ENCODE assay signal across 1 cellular context in the genomic region with DNA sequence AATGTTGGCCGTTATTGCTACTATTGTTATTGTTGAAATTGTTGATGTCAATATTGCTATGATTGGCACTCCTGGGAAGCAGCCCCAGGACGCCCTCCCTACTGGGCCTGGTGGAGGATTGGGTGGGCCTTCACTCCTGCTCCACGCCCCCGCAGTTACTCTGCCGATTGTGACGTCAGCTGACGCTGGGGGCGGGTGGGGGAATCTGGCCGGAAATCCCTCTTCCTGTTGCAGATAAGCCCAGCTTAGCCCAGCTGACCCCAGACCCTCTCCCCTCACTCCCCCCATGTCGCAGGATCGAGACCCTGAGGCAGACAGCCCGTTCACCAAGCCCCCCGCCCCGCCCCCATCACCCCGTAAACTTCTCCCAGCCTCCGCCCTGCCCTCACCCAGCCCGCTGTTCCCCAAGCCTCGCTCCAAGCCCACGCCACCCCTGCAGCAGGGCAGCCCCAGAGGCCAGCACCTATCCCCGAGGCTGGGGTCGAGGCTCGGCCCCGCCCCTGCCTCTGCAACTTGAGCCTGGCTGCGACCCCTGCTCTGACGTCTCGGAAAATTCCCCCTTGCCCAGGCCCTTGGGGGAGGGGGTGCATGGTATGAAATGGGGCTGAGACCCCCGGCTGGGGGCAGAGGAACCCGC.
TF ChIP-seq lines count a peak whose summit lies in the region.

A gene with protein sequence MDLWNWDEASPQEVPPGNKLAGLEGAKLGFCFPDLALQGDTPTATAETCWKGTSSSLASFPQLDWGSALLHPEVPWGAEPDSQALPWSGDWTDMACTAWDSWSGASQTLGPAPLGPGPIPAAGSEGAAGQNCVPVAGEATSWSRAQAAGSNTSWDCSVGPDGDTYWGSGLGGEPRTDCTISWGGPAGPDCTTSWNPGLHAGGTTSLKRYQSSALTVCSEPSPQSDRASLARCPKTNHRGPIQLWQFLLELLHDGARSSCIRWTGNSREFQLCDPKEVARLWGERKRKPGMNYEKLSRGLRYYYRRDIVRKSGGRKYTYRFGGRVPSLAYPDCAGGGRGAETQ (plus strand): TSS at position 231 of the 637 bp plus-strand sequence. CDS start 716 bp downstream, outside the sequence.

TF ChIP-seq in K562, 482 proteins besides CTCF, POLR2A, EP300 and RAD21 (continued from another document and continues in another):
- no peak for TF ChIP-seq ZNF407 (IDR thresholded peaks at IDR 0.05; ENCODE audit: low read depth)
- TF ChIP-seq, protein P1, sequence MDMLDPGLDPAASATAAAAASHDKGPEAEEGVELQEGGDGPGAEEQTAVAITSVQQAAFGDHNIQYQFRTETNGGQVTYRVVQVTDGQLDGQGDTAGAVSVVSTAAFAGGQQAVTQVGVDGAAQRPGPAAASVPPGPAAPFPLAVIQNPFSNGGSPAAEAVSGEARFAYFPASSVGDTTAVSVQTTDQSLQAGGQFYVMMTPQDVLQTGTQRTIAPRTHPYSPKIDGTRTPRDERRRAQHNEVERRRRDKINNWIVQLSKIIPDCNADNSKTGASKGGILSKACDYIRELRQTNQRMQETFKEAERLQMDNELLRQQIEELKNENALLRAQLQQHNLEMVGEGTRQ (CRISPR knock-in tag; IDR thresholded peaks at IDR 0.05), result no peak
- TF ChIP-seq, protein P2, sequence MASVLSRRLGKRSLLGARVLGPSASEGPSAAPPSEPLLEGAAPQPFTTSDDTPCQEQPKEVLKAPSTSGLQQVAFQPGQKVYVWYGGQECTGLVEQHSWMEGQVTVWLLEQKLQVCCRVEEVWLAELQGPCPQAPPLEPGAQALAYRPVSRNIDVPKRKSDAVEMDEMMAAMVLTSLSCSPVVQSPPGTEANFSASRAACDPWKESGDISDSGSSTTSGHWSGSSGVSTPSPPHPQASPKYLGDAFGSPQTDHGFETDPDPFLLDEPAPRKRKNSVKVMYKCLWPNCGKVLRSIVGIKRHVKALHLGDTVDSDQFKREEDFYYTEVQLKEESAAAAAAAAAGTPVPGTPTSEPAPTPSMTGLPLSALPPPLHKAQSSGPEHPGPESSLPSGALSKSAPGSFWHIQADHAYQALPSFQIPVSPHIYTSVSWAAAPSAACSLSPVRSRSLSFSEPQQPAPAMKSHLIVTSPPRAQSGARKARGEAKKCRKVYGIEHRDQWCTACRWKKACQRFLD (CRISPR knock-in tag; IDR thresholded peaks at IDR 0.05), result peak; percentile 15; the same call in 1 of the 2 replicates
- TF ChIP-seq ZBTB7A (IDR thresholded peaks at IDR 0.05; ENCODE audit: borderline replicate concordance, control insufficient read depth, low read depth, low read length), result peak; percentile 98
- TF ChIP-seq POLR2G (IDR thresholded peaks at IDR 0.05; ENCODE audit: low read depth, low read length), result peak; percentile 55
- no peak for TF ChIP-seq CHD1 (IDR thresholded peaks at IDR 0.05; ENCODE audit: low read length)
- TF ChIP-seq RERE (CRISPR knock-in tag; IDR thresholded peaks at IDR 0.05; ENCODE audit: borderline replicate concordance), result no peak
- TF ChIP-seq NFE2L1 (tag; IDR thresholded peaks at IDR 0.05; ENCODE audit: borderline replicate concordance, low read depth), result no peak
- TF ChIP-seq PHF20 (IDR thresholded peaks at IDR 0.05; ENCODE audit: partially characterized antibody), result no peak
- peak; percentile 19 for TF ChIP-seq PRDM10 (IDR thresholded peaks at IDR 0.05; ENCODE audit: partially characterized antibody)
- TF ChIP-seq USF1 (CRISPR knock-in tag; IDR thresholded peaks at IDR 0.05), result peak; percentile 29; the same call in 1 of the 2 replicates
- TF ChIP-seq ZNF79 (CRISPR knock-in tag; IDR thresholded peaks at IDR 0.05; ENCODE audit: low read depth), result no peak
- TF ChIP-seq RFX1 (IDR thresholded peaks at IDR 0.05), result no peak
- no peak for TF ChIP-seq SOX6 (IDR thresholded peaks at IDR 0.05)
- TF ChIP-seq TBL1XR1 (IDR thresholded peaks at IDR 0.05; ENCODE audit: low read length in 2 of 2), result peak in 1 of 2 experiments; percentile 38; a peak in 1 of 4 replicates
- peak; percentile 26 for TF ChIP-seq NEUROD1 (IDR thresholded peaks at IDR 0.05; ENCODE audit: borderline replicate concordance, low read depth, low read length, partially characterized antibody)
- TF ChIP-seq SMARCE1 (IDR thresholded peaks at IDR 0.05), result no peak
- peak; percentile 85 for TF ChIP-seq VEZF1 (CRISPR knock-in tag; IDR thresholded peaks at IDR 0.05)
- no peak for TF ChIP-seq CBFB (CRISPR knock-in tag; IDR thresholded peaks at IDR 0.05)
- no peak for TF ChIP-seq ZNF282 (CRISPR knock-in tag; IDR thresholded peaks at IDR 0.05)
- no peak for TF ChIP-seq HMG20A (CRISPR knock-in tag; conservative IDR thresholded peaks at IDR 0.05)
- no peak for TF ChIP-seq ASH1L (IDR thresholded peaks at IDR 0.05; ENCODE audit: borderline replicate concordance, low read depth, partially characterized antibody)
- no peak for TF ChIP-seq ZNF586 (CRISPR knock-in tag; conservative IDR thresholded peaks at IDR 0.05)
- TF ChIP-seq NFRKB (IDR thresholded peaks at IDR 0.05; ENCODE audit: low read depth), result 0 out of 2 replicates have a peak, but pooled peaks have one; percentile 25
- TF ChIP-seq EGR1 (conservative IDR thresholded peaks at IDR 0.05), result peak; percentile 99
- no peak for TF ChIP-seq HCFC1 (IDR thresholded peaks at IDR 0.05; ENCODE audit: low read depth, low read length)
- no peak for TF ChIP-seq ZNF224 (CRISPR knock-in tag; IDR thresholded peaks at IDR 0.05)
- TF ChIP-seq KDM4B (IDR thresholded peaks at IDR 0.05; ENCODE audit: borderline replicate concordance in 2 of 2, low read depth in 1 of 2), result peak in 1 of 2 experiments; percentile 16; a peak in 1 of 4 replicates
